In the genomic region with DNA sequence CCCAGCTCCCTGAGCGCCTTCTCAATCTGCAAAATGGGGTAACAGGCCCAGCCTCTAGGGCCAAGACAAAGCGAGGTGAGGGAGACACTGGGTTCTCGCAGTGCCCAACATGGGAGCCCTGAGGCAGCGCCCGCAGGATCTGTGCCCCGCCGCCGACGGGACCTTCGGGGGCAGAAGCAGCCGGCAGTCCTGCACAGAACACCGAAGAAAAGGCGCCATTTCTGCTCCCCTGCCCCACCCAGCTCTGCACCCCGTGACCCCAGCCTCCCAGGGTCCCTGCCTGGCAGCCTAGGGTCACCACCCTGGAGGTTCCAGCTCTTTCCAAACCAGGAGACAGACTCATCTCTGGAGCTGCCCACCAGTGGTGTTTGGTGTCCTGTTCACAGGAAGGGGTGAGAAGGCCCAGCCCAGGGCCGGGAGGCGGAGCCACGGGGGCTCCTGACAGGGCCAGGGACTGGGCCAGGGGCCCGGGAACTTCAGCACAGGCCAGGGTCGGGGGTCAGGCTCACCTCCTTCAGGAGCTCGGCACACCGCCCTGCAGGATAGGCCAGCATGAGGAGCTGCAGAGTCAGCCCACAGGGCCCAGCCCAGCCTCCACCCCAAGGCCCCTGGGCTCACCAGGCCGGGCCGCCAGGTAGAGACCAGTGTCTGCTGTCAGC, we compare ENCODE assay signal across 24 cellular contexts. TPM values are rescaled to one million over a fixed set of nuclear protein-coding genes. Genes with fewer than 3 reads are reported as not detected.
"Had no signal": no experiment of that assay in that cellular context is flagged by ENCODE, and none has a peak within 500 bp of the region (broad histone marks: within the 10 kb centered on the region; RNA-seq: fewer than 3 reads in every experiment).

No MANE protein-coding gene starts in this region.

- H3K4me1 ChIP-seq: vagina had no signal

- ATAC-seq: activated naive CD8-positive, alpha-beta T cell treated with anti-CD3 and anti-CD28 coated beads, Interleukin-2, amount 50 U/mL, for 24 hours; effector memory CD8-positive, alpha-beta T cell; heart left ventricle; left lobe of liver; naive thymus-derived CD4-positive, alpha-beta T cell had no signal

- H3K4me3 ChIP-seq: heart left ventricle, tibial nerve, vagina had no signal

- H3K36me3 ChIP-seq: heart left ventricle, tibial nerve, vagina had no signal

- H3K27ac ChIP-seq: epithelial cell of prostate, heart left ventricle, tibial nerve, vagina had no signal

- H3K27me3 ChIP-seq: heart left ventricle, vagina had no signal

- H3K4me3 Mint-ChIP-seq: activated naive CD8-positive, alpha-beta T cell treated with anti-CD3 and anti-CD28 coated beads, Interleukin-2, amount 50 U/mL, for 24 hours; effector memory CD8-positive, alpha-beta T cell; naive thymus-derived CD4-positive, alpha-beta T cell had no signal

- DNase-seq: activated CD4-positive, alpha-beta T cell treated with anti-CD3 and anti-CD28 coated beads, Interleukin-2, amount 50 U/mL, for 1 hour; activated CD8-positive, alpha-beta memory T cell treated with anti-CD3 and anti-CD28 coated beads for 24 hours; activated naive CD4-positive, alpha-beta T cell treated with Interleukin-2 at 50 U/mL for 16 hours; activated naive CD8-positive, alpha-beta T cell treated with anti-CD3 and anti-CD28 coated beads, Interleukin-2, amount 50 U/mL, for 24 hours; activated T-cell treated with anti-CD3 and anti-CD28 coated beads for 4 hours; aorta; dermis blood vessel endothelial cell; effector memory CD8-positive, alpha-beta T cell; foreskin melanocyte; naive thymus-derived CD4-positive, alpha-beta T cell; stimulated activated CD4-positive, alpha-beta T cell treated with anti-CD3 and anti-CD28 coated beads, Interleukin-4, amount 100 ng/mL, for 1 hour; stimulated activated naive CD4-positive, alpha-beta T cell; substantia nigra had no signal

- H3K27ac Mint-ChIP-seq: activated naive CD8-positive, alpha-beta T cell treated with anti-CD3 and anti-CD28 coated beads, Interleukin-2, amount 50 U/mL, for 24 hours; effector memory CD8-positive, alpha-beta T cell; naive thymus-derived CD4-positive, alpha-beta T cell had no signal

RNA-seq across cellular contexts. Expression of a gene that starts 3.3 kb away (rescaled TPM):
- total RNA-seq: aorta; cerebellum; dermis blood vessel endothelial cell; fibroblast of lung; heart left ventricle; left lobe of liver; lung microvascular endothelial cell; posterior vena cava; skeletal muscle tissue; T-helper 2 cell treated with Interferon-gamma antibody and Interleukin-4, amounts not matched to agents 100 ng/mL and 5 ng/mL, for 36 hours; vagina had no signal
- polyA plus RNA-seq: fibroblast of lung; heart left ventricle; naive thymus-derived CD4-positive, alpha-beta T cell had no signal

RNA-seq across cellular contexts. Expression of a gene that starts 6.4 kb away (rescaled TPM):
- total RNA-seq: cerebellum; fibroblast of lung; left lobe of liver; lung microvascular endothelial cell; naive thymus-derived CD4-positive, alpha-beta T cell; skeletal muscle tissue; T-helper 2 cell treated with Interferon-gamma antibody and Interleukin-4, amounts not matched to agents 100 ng/mL and 5 ng/mL, for 36 hours had no signal
- polyA plus RNA-seq: fibroblast of lung; naive thymus-derived CD4-positive, alpha-beta T cell had no signal

RNA-seq across cellular contexts. Expression of a gene that starts 9.6 kb away (rescaled TPM):
- total RNA-seq: aorta; cerebellum; dermis blood vessel endothelial cell; fibroblast of lung; left lobe of liver; lung microvascular endothelial cell; naive thymus-derived CD4-positive, alpha-beta T cell; posterior vena cava; skeletal muscle tissue; T-helper 2 cell treated with Interferon-gamma antibody and Interleukin-4, amounts not matched to agents 100 ng/mL and 5 ng/mL, for 36 hours; tibial nerve; vagina had no signal
- polyA plus RNA-seq: fibroblast of lung; naive thymus-derived CD4-positive, alpha-beta T cell had no signal

RNA-seq across cellular contexts. Expression of a gene that starts 12.0 kb away (rescaled TPM):
- total RNA-seq: cerebellum, dermis blood vessel endothelial cell, fibroblast of lung, lung microvascular endothelial cell had no signal
- polyA plus RNA-seq: fibroblast of lung had no signal
